ENCODE assay signal across 8 cellular contexts in genomic region chr9:129111143-129111761, GRCh38. TPM values are rescaled to one million over a fixed set of nuclear protein-coding genes. Genes with fewer than 3 reads are reported as not detected.
DNase-seq lines count a peak whose midpoint lies in the region; ATAC-seq and TF ChIP-seq lines count a peak whose summit lies in the region.

TSS of gene PTPA (plus strand) at chr9:129111415. CDS start at chr9:129111601, 186 bp downstream.

- no peaks in the 10 kb centered on the region for H3K27me3 Mint-ChIP-seq in MCF 10A (ENCODE audit: insufficient read depth, unreplicated experiment)

- no TSS peak for BruUV-seq in MCF 10A (replicated peaks; lab: Mats Ljungman, UMichigan)

- intact Hi-C loops in MCF 10A (cut with micrococcal nuclease) = loop anchor here (2.0 kb wide), 1 partner anchor 66 kb away; no protein-coding TSS in a partner anchor

- H3K36me3 Mint-ChIP-seq in MCF 10A (ENCODE audit: insufficient read depth, unreplicated experiment) = peaks cover 4% of the 10 kb centered on the region

- peak within 1 kb of the TSS; percentile 98 for H3K27ac ChIP-seq in VCaP

- DNase-seq in NCI-H187 (lab: John Stamatoyannopoulos, UW) (peak; percentile 36 to 69), NCI-H187 treated with DMSO at 0.1 percent for 48 hours (lab: John Stamatoyannopoulos, UW) (no peak), NCI-H2171 (lab: John Stamatoyannopoulos, UW) (peak; percentile 93), MCF 10A (ENCODE audit: unreplicated experiment) (peak; percentile 81), iPS-NIHi11 (ENCODE audit: low spot score) (peak; percentile 95), smooth muscle cell of the brain vasculature (ENCODE audit: low read depth, low spot score) (peak; percentile 77)

- CTCF ChIA-PET in MCF 10A (lab: Yijun Ruan, JAX) = interaction anchor here (0.6 to 1.4 kb wide), 2 partner anchors 15 to 53 kb away, joined by 3 read pairs; no protein-coding TSS in a partner anchor

- peaks cover 18% of the 10 kb centered on the region for H3K4me1 Mint-ChIP-seq in MCF 10A (ENCODE audit: insufficient read depth, unreplicated experiment)

- POLR2A ChIA-PET in MCF 10A (lab: Yijun Ruan, JAX) = interaction anchor here (0.8 to 3.5 kb wide), 11 partner anchors 10 to 514 kb away, joined by 3 to 12 read pairs (median 4); partner anchors contain the start of genes DOLPP1, MIGA2 and NTMT1

- peak within 1 kb of the TSS; percentile 89 for H3K4me3 Mint-ChIP-seq in MCF 10A (ENCODE audit: unreplicated experiment)

- TF ChIP-seq CTCF in VCaP (conservative IDR thresholded peaks at IDR 0.05) (no peak), MCF 10A (IDR thresholded peaks at IDR 0.05; ENCODE audit: unreplicated experiment) (no peak)

- no peaks in the 10 kb centered on the region for H3K9me3 Mint-ChIP-seq in MCF 10A (ENCODE audit: unreplicated experiment)

- ATAC-seq in HG03039 (IDR thresholded peaks at IDR 0.05; ENCODE audit: unreplicated experiment) = peak; percentile 63

- H3K27ac Mint-ChIP-seq in MCF 10A (ENCODE audit: low read depth, unreplicated experiment) = peak within 1 kb of the TSS; percentile 94

RNA-seq across cellular contexts. Expression of gene PTPA, which starts in this region (rescaled TPM):
- 90.8 and 91.8 TPM in 2 replicates for total RNA-seq in MCF 10A (2022)
